ENCODE assay signal across 8 cellular contexts in genomic region chr4:183505556-183506388, GRCh38. TPM values are rescaled to one million over a fixed set of nuclear protein-coding genes. Genes with fewer than 3 reads are reported as not detected.
A peak's percentile ranks its signal among the peaks of the same experiment; 100 is the strongest.
DNase-seq lines count a peak whose midpoint lies in the region; ATAC-seq and TF ChIP-seq lines count a peak whose summit lies in the region.

No MANE protein-coding gene starts in this region.

- H3K27me3 Mint-ChIP-seq in neural crest cell (ENCODE audit: low read depth), result no peaks in the 10 kb centered on the region

- H3K27me3 ChIP-seq in KMS-11 (ENCODE audit: insufficient read depth, low read depth) (no peaks in the 10 kb centered on the region), RWPE2 (ENCODE audit: insufficient read depth, poor library complexity, severe bottlenecking) (no peaks in the 10 kb centered on the region), stomach (no peaks in the 10 kb centered on the region)

- peak in 1 of 4 donors; percentile 23 for TF ChIP-seq POLR2A in stomach (IDR thresholded peaks at IDR 0.05)

- 0 to 1% (median 1%) methylated on average over 36 to 83 of the region's 83 CpGs for WGBS in stomach, 5 donors

- H3K4me3 Mint-ChIP-seq in neural crest cell, result peak overlapping the region; percentile 99

- peak overlapping the region; percentile 99 for H3K27ac Mint-ChIP-seq in neural crest cell (ENCODE audit: unreplicated experiment)

- DNase-seq in ELR (ENCODE audit: low read depth), result peak; percentile 85
- peak; percentile 86 for DNase-seq in RWPE2 (ENCODE audit: low spot score)
- DNase-seq in activated gamma-delta T cell treated with anti-CD3 and anti-CD28 coated beads, Interleukin-2, amount 50 U/mL, for 16 hours (ENCODE audit: low read depth), result peak; percentile 78
- peak; percentile 82 to 93 for DNase-seq in foreskin fibroblast
- peak; percentile 79 for DNase-seq in neural crest cell (ENCODE audit: low read depth, low spot score)
- DNase-seq in stomach, result peak; percentile 83

- no peaks in the 10 kb centered on the region for H3K9me3 Mint-ChIP-seq in neural crest cell

- peak overlapping the region; percentile 89 for H3K4me2 ChIP-seq in KMS-11

- H3K36me3 Mint-ChIP-seq in neural crest cell (ENCODE audit: low read depth), result peaks cover 3% of the 10 kb centered on the region

- no peak for TF ChIP-seq EP300 in stomach (IDR thresholded peaks at IDR 0.05)

- TF ChIP-seq CTCF in KMS-11 (conservative IDR thresholded peaks at IDR 0.05; ENCODE audit: low read depth, low read length) (no peak), RWPE2 (IDR thresholded peaks at IDR 0.05; ENCODE audit: poor library complexity, severe bottlenecking) (no peak), foreskin fibroblast (IDR thresholded peaks at IDR 0.05; ENCODE audit: low read depth, low read length) (no peak), neural crest cell (conservative IDR thresholded peaks at IDR 0.05) (peak; percentile 9), stomach (IDR thresholded peaks at IDR 0.05) (no peak)

- peaks cover 40% of the 10 kb centered on the region for H3K4me1 ChIP-seq in KMS-11 (ENCODE audit: low read depth, poor library complexity, severe bottlenecking)
- peaks cover 16% of the 10 kb centered on the region for H3K4me1 ChIP-seq in RWPE2 (ENCODE audit: insufficient read depth, poor library complexity, severe bottlenecking)
- peaks cover 9 to 46% (median 32%) of the 10 kb centered on the region in 4 donors for H3K4me1 ChIP-seq in stomach

- H3K4me1 Mint-ChIP-seq in neural crest cell, result peaks cover 22% of the 10 kb centered on the region

- H3K4me3 ChIP-seq in KMS-11 (IDR thresholded peaks at IDR 0.05; ENCODE audit: insufficient read depth, low read depth, low read length), result peak overlapping the region; percentile 2
- peak overlapping the region; percentile 92 for H3K4me3 ChIP-seq in RWPE2 (ENCODE audit: severe bottlenecking)
- H3K4me3 ChIP-seq in foreskin fibroblast (ENCODE audit: low read depth in 1 of 2, low read length in 2 of 2), result peak overlapping the region; percentile 92 to 97
- H3K4me3 ChIP-seq in stomach, result peak overlapping the region; percentile 91 to 98 (median 96)

- intact Hi-C loops in stomach (cut with DNase I; ENCODE audit: low total_unique reads), result no loop called here

- peak overlapping the region; percentile 65 for H3K27ac ChIP-seq in KMS-11
- H3K27ac ChIP-seq in RWPE2 (ENCODE audit: poor library complexity, severe bottlenecking), result peak overlapping the region; percentile 87
- peak overlapping the region; percentile 96 to 99 (median 99) for H3K27ac ChIP-seq in stomach

- peak overlapping the region; percentile 62 for H2AFZ ChIP-seq in KMS-11 (ENCODE audit: low read depth)

- no peaks in the 10 kb centered on the region for H4K20me1 ChIP-seq in KMS-11 (ENCODE audit: insufficient read depth)

- peak; percentile 43 for ATAC-seq in GM21825 (IDR thresholded peaks at IDR 0.05; ENCODE audit: unreplicated experiment)
- ATAC-seq in RWPE2 (ENCODE audit: low read depth), result peak; percentile 46

- H3K9me3 ChIP-seq in RWPE2 (ENCODE audit: severe bottlenecking), result no peaks in the 10 kb centered on the region
- H3K9me3 ChIP-seq in stomach, result no peaks in the 10 kb centered on the region

- peak overlapping the region; percentile 70 for H3K9ac ChIP-seq in KMS-11

- peaks cover 49% of the 10 kb centered on the region for H3K79me2 ChIP-seq in KMS-11 (ENCODE audit: insufficient read depth, low read depth)

- H3K36me3 ChIP-seq in KMS-11 (ENCODE audit: insufficient read depth) (no peaks in the 10 kb centered on the region; the same call in 1 of the 2 replicates), RWPE2 (ENCODE audit: low read depth) (peaks cover 8% of the 10 kb centered on the region), stomach (peaks cover 0 to 7% (median 6%) of the 10 kb centered on the region in 4 donors)

RNA-seq across cellular contexts. Expression of gene ING2, which starts 0.9 kb away (rescaled TPM):
- total RNA-seq in neural crest cell (16.9 and 18.1 TPM in 2 replicates), stomach (10 to 100 TPM in 1 of 5 donors, 1 to 10 TPM in 3, under 1 TPM in 1; 0.45 to 15.2 (median 2.9) TPM)
- 10 to 100 TPM; 11.8 to 13.8 (median 13.6) TPM for polyA plus RNA-seq in stomach

Comparison
In these comparisons a context has a peak if more than half of its experiments do, and no peak if none do; other contexts are left out.
1. Peak in every context shown above with its lines: DNase-seq, ATAC-seq, H3K4me3 ChIP-seq and H3K27ac ChIP-seq.
2. H3K4me3 ChIP-seq: peak in every context shown above with its lines; median percentile 96 in stomach; 94 in foreskin fibroblast; 92 in RWPE2; 2 in KMS-11.